Comparison of ENCODE assay signal across 8 cellular contexts in genomic region chr7:23531794-23532489, GRCh38.
DNase-seq lines count a peak whose midpoint lies in the region; ATAC-seq lines count a peak whose summit lies in the region.

TSS of gene TRA2A (minus strand) at chr7:23531981. CDS start at chr7:23531824, 157 bp downstream.

- H3K9ac ChIP-seq in BLaER1 treated with 17β-estradiol and CSF1 and Interleukin-3, amounts not matched to agents 10 nM and 100 nM, result peak within 1 kb of the TSS; percentile 98 to 100 (median 99)

- ATAC-seq in GM19328 (IDR thresholded peaks at IDR 0.05; ENCODE audit: unreplicated experiment) (peak; percentile 95), HG03469 (IDR thresholded peaks at IDR 0.05; ENCODE audit: unreplicated experiment) (peak; percentile 77)

- H3K27ac ChIP-seq in BLaER1 treated with 17β-estradiol and CSF1 and Interleukin-3, amounts not matched to agents 10 nM and 100 nM, result peak within 1 kb of the TSS; percentile 98 to 99 (median 99)
- H3K27ac ChIP-seq in cingulate gyrus (ENCODE audit: low read depth, low read length), result peak within 1 kb of the TSS; percentile 98

- peak within 1 kb of the TSS; percentile 76 to 93 (median 87) for H3K4me2 ChIP-seq in BLaER1 treated with 17β-estradiol and CSF1 and Interleukin-3, amounts not matched to agents 10 nM and 100 nM

- H3K9me3 ChIP-seq in BLaER1 treated with 17β-estradiol and CSF1 and Interleukin-3, amounts not matched to agents 10 nM and 100 nM (replicated peaks in 1 of 11), result no peaks in the 10 kb centered on the region

- H3K27me3 ChIP-seq in BLaER1 treated with 17β-estradiol and CSF1 and Interleukin-3, amounts not matched to agents 10 nM and 100 nM, result no peaks in the 10 kb centered on the region

- H4K20me1 ChIP-seq in BLaER1 treated with 17β-estradiol and CSF1 and Interleukin-3, amounts not matched to agents 10 nM and 100 nM, result peaks cover 42 to 47% (median 44%) of the 10 kb centered on the region in 11 experiments

- DNase-seq in NCI-H526 (lab: John Stamatoyannopoulos, UW), result peak; percentile 87 to 98
- peak; percentile 99 for DNase-seq in activated CD4-positive, alpha-beta T cell treated with anti-CD3 and anti-CD28 coated beads for 48 hours
- DNase-seq in kidney tubule cell (ENCODE audit: low spot score), result peak; percentile 95
- DNase-seq in stimulated activated CD4-positive, alpha-beta T cell treated with anti-CD3 and anti-CD28 coated beads, Interleukin-1b, Interleukin-23, amount 100 ng/mL, for 1 hour (ENCODE audit: low read depth in 2 of 2), result peak; percentile 90 to 97

- H3K36me3 ChIP-seq in BLaER1 treated with 17β-estradiol and CSF1 and Interleukin-3, amounts not matched to agents 10 nM and 100 nM, result peaks cover 0 to 33% (median 13%) of the 10 kb centered on the region in 11 experiments; a peak in 12 of 22 replicates

- H3K4me3 ChIP-seq in BLaER1 treated with 17β-estradiol and CSF1 and Interleukin-3, amounts not matched to agents 10 nM and 100 nM, result peak within 1 kb of the TSS; percentile 89 to 99 (median 92)

- H3K4me1 ChIP-seq in BLaER1 treated with 17β-estradiol and CSF1 and Interleukin-3, amounts not matched to agents 10 nM and 100 nM, result peaks cover 33 to 45% (median 39%) of the 10 kb centered on the region in 10 experiments

Comparison
In these comparisons a context has a peak if more than half of its experiments do, and no peak if none do; other contexts are left out.
1. Peak in every context shown above with its lines: DNase-seq, ATAC-seq, H3K4me3 ChIP-seq and H3K27ac ChIP-seq.